In genomic region chr22:36238348-36239149, GRCh38 we compare ENCODE assay signal across 8 cellular contexts. TPM values are rescaled to one million over a fixed set of nuclear protein-coding genes. Genes with fewer than 3 reads are reported as not detected.
DNase-seq lines count a peak whose midpoint lies in the region; ATAC-seq and TF ChIP-seq lines count a peak whose summit lies in the region.

No MANE protein-coding gene starts in this region.

- H3K27me3 ChIP-seq in MM.1S (replicated peaks; ENCODE audit: insufficient read depth, low read length) (no peaks in the 10 kb centered on the region), breast epithelium (no peaks in the 10 kb centered on the region), liver (ENCODE audit: control insufficient read depth in 4 of 4, insufficient read depth in 4 of 4, low read length in 3 of 4) (no peaks in the 10 kb centered on the region), tibial artery (no peaks in the 10 kb centered on the region)

- TF ChIP-seq CTCF in MM.1S (IDR thresholded peaks at IDR 0.05; ENCODE audit: low read length) (no peak), breast epithelium (IDR thresholded peaks at IDR 0.05) (no peak), liver (IDR thresholded peaks at IDR 0.05; ENCODE audit: low read depth, low read length, missing input control) (no peak), tibial artery (IDR thresholded peaks at IDR 0.05) (no peak)

- H3K9me3 ChIP-seq in MM.1S (replicated peaks; ENCODE audit: insufficient read depth, low read length), result no peaks in the 10 kb centered on the region
- H3K9me3 ChIP-seq in breast epithelium, result no peaks in the 10 kb centered on the region
- no peaks in the 10 kb centered on the region for H3K9me3 ChIP-seq in liver (ENCODE audit: control insufficient read depth in 4 of 4, low read length in 3 of 4)
- no peaks in the 10 kb centered on the region for H3K9me3 ChIP-seq in tibial artery

- DNase-seq in MM.1S (peak; percentile 22), breast epithelium (ENCODE audit: low spot score in 2 of 2) (no peak), tibial artery (peak in 1 of 2 donors; percentile 54), hippocampal formation (lab: John Stamatoyannopoulos, UW) (no peak)

- H3K9me2 ChIP-seq in MM.1S (replicated peaks; ENCODE audit: insufficient read depth, low read length), result no peaks in the 10 kb centered on the region

- peak overlapping the region; percentile 70 for H3K4me2 ChIP-seq in MM.1S (ENCODE audit: low read depth, low read length)

- peak overlapping the region; percentile 79 for H3K27ac ChIP-seq in MM.1S (ENCODE audit: low read length)
- peak overlapping the region; percentile 88 to 92 for H3K27ac ChIP-seq in breast epithelium
- H3K27ac ChIP-seq in liver (ENCODE audit: low read depth in 1 of 2, low read length in 2 of 2), result peak overlapping the region; percentile 80 to 82
- H3K27ac ChIP-seq in tibial artery, result peak overlapping the region; percentile 83 to 87

- H4K20me1 ChIP-seq in MM.1S (ENCODE audit: insufficient read depth, low read length), result no peaks in the 10 kb centered on the region

- H3K9ac ChIP-seq in MM.1S (ENCODE audit: low read length), result peak overlapping the region; percentile 69
- peak overlapping the region; percentile 96 to 99 for H3K9ac ChIP-seq in liver (ENCODE audit: low read depth in 1 of 2, low read length in 2 of 2)

- peaks cover 59% of the 10 kb centered on the region for H3K79me2 ChIP-seq in MM.1S (ENCODE audit: low read length)

- intact Hi-C loops in breast epithelium (cut with DNase I; ENCODE audit: low total_unique reads) (no loop called here), tibial artery (cut with DNase I; ENCODE audit: low total_unique reads) (no loop called here)

- ATAC-seq in GM18502 (IDR thresholded peaks at IDR 0.05; ENCODE audit: poor library complexity, unreplicated experiment) (peak; percentile 6), HG03378 (IDR thresholded peaks at IDR 0.05; ENCODE audit: unreplicated experiment) (no peak), GM19452 (IDR thresholded peaks at IDR 0.05; ENCODE audit: unreplicated experiment) (no peak)

- 0 out of 2 replicates have a peak, but pooled peaks cover 9% of the 10 kb centered on the region for H3K36me3 ChIP-seq in MM.1S (replicated peaks; ENCODE audit: insufficient read depth, low read length)
- no peaks in the 10 kb centered on the region for H3K36me3 ChIP-seq in breast epithelium
- peaks cover 0 to 7% (median 3%) of the 10 kb centered on the region in 4 donors for H3K36me3 ChIP-seq in liver (ENCODE audit: control insufficient read depth in 4 of 4, insufficient read depth in 3 of 4, low read depth in 1 of 4, low read length in 3 of 4)
- peaks cover 0 to 17% (median 4%) of the 10 kb centered on the region in 3 donors for H3K36me3 ChIP-seq in tibial artery

- peak overlapping the region; percentile 93 for H3K4me3 ChIP-seq in MM.1S (ENCODE audit: low read length)
- peak overlapping the region; percentile 52 to 73 (median 63) for H3K4me3 ChIP-seq in breast epithelium
- H3K4me3 ChIP-seq in liver (ENCODE audit: low read depth in 1 of 3, low read length in 3 of 3), result peak overlapping the region; percentile 82 to 97 (median 94)
- peak overlapping the region; percentile 60 for H3K4me3 ChIP-seq in tibial artery

- WGBS in liver, result under 1% methylated on average over 5 of the region's 5 CpGs

- H3K4me1 ChIP-seq in MM.1S (ENCODE audit: low read length) (peaks cover 28% of the 10 kb centered on the region), breast epithelium (peaks cover 0 to 9% of the 10 kb centered on the region in 2 donors), liver (ENCODE audit: control insufficient read depth in 4 of 4, insufficient read depth in 4 of 4, low read length in 3 of 4) (peaks cover 7 to 46% (median 39%) of the 10 kb centered on the region in 4 donors), tibial artery (peaks cover 0 to 47% (median 29%) of the 10 kb centered on the region in 4 donors)

- no peak for TF ChIP-seq RAD21 in liver (IDR thresholded peaks at IDR 0.05)

- peaks cover 10% of the 10 kb centered on the region for H3F3A ChIP-seq in MM.1S (ENCODE audit: insufficient read depth, low read length)

- no peak for TF ChIP-seq POLR2A in breast epithelium (IDR thresholded peaks at IDR 0.05)

- no peak overlapping the region for H2AFZ ChIP-seq in MM.1S (ENCODE audit: low read length)

TF ChIP-seq in liver, 16 proteins besides CTCF, POLR2A, EP300 and RAD21:
- TF ChIP-seq YY1 (IDR thresholded peaks at IDR 0.05), result peak; percentile 43
- no peak for TF ChIP-seq MAX (IDR thresholded peaks at IDR 0.05)

RNA-seq across cellular contexts. Expression of gene APOL2, which starts 0.8 kb away (rescaled TPM):
- total RNA-seq in breast epithelium (100 to 1,000 TPM in 1 of 3 donors, 10 to 100 TPM in 2; 50.4 to 112 (median 73.8) TPM), liver (10 to 100 TPM; 14.3 to 77.2 TPM)
- 10 to 100 TPM; 20.0 to 23.4 TPM for polyA plus RNA-seq in liver

RNA-seq across cellular contexts. Expression of gene APOL1, which starts 14.4 kb away (rescaled TPM):
- total RNA-seq in breast epithelium (10 to 100 TPM in 2 of 3 donors, 1 to 10 TPM in 1; 5.9 to 38.3 (median 22.2) TPM), liver (100 to 1,000 TPM in 1 of 2 donors, 1 to 10 TPM in 1; 7.7 to 129 TPM)
- 10 to 100 TPM; 57.7 to 61.3 TPM for polyA plus RNA-seq in liver

RNA-seq across cellular contexts. Expression of gene APOL4, which starts 36.9 kb away (rescaled TPM):
- total RNA-seq in breast epithelium (10 to 100 TPM in 2 of 3 donors, 1 to 10 TPM in 1; 4.9 to 41.3 (median 15.0) TPM), liver (1 to 10 TPM; 1.5 to 2.3 TPM)
- polyA plus RNA-seq in liver, result 1 to 10 TPM in 1 of 2 donors, under 1 TPM in 1; 0.59 to 2.2 TPM
